In the genomic region with DNA sequence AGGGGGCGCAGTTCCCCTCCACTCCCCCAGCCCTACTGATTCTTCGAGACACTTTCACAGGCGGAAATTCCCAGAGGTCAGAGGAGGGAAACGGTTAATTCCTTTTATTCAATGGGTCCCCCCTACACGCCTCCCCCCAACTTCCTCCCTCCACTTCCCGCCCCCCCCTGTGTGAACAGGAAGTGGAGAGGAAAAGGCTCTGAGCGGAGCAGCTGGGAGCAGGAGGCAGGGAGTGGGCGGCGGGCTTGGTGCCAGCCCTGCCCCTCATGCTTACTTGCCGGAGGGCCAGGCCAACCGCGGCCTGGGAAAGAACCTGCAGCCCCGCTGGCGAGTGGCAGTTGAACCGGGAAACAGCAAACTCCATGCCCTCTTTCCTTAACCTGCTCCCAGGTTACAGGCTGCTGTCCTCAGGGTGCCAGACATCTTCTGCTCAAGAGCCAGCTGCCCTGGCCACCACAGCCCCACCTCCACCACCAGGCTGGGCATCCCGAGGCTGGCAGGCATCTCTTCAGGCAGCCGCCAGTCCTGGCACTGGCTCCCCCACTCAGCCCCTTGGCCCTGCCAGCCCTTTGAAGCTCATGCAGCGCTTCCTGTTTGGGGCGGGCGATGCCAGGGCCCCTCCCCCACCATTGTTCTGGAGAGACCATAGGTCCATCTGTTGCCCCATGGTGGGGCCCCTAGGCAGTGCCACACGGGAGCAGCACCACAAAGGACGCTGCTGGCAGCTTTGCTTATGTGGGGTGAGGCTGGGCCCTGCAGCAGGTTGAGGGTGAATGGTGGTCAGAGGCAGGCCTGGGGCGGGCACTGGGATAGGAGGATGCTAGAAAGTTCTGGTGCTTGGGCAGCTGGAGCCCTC, we compare ENCODE assay signal across 8 cellular contexts. TPM values are rescaled to one million over a fixed set of nuclear protein-coding genes. Genes with fewer than 3 reads are reported as not detected.
DNase-seq lines count a peak whose midpoint lies in the region; ATAC-seq and TF ChIP-seq lines count a peak whose summit lies in the region.

No MANE protein-coding gene starts in this region.

- peak overlapping the region; percentile 84 to 92 (median 91) for H3K27ac Mint-ChIP-seq in CD4-positive, alpha-beta memory T cell

- H3K9me3 ChIP-seq in CD4-positive, alpha-beta memory T cell (ENCODE audit: control insufficient read depth in 1 of 2, low read length in 2 of 2), result no peaks in the 10 kb centered on the region
- H3K9me3 ChIP-seq in left lung, result no peaks in the 10 kb centered on the region

- peaks cover 13% of the 10 kb centered on the region for H3K36me3 ChIP-seq in CD4-positive, alpha-beta memory T cell (ENCODE audit: insufficient read depth, low read length)
- peaks cover 0 to 18% of the 10 kb centered on the region in 2 donors for H3K36me3 ChIP-seq in left lung

- peak overlapping the region; percentile 61 to 67 for H3K4me3 ChIP-seq in CD4-positive, alpha-beta memory T cell (ENCODE audit: low read length in 2 of 2)
- H3K4me3 ChIP-seq in cardiac fibroblast (replicated peaks in 1 of 2; ENCODE audit: low read depth in 2 of 2, low read length in 2 of 2) (peak overlapping the region; percentile 40 to 43), left lung (peak overlapping the region; percentile 34)

- H3K27me3 ChIP-seq in CD4-positive, alpha-beta memory T cell (ENCODE audit: insufficient read depth, low read length), result no peaks in the 10 kb centered on the region
- H3K27me3 ChIP-seq in left lung, result no peaks in the 10 kb centered on the region

- peak; percentile 51 to 76 (median 64) for DNase-seq in CD4-positive, alpha-beta memory T cell
- DNase-seq in SW480 (ENCODE audit: low spot score), result peak; percentile 80
- DNase-seq in cardiac fibroblast (ENCODE audit: low read depth in 2 of 2), result peak in 1 of 2 donors; percentile 53
- DNase-seq in left lung, result peak in 1 of 2 donors; percentile 83
- DNase-seq in stimulated activated naive CD4-positive, alpha-beta T cell treated with Interleukin-2 at 50 U/mL for 16 hours (lab: John Stamatoyannopoulos, UW), result peak; percentile 44
- DNase-seq in ecto neural progenitor cell (ENCODE audit: low spot score), result no peak

- intact Hi-C loops in CD4-positive, alpha-beta memory T cell (cut with micrococcal nuclease), result loop anchor here (2.0 to 5.0 kb wide), 3 partner anchors 22 to 210 kb away; partner anchors contain the start of genes DLL4 and INO80
- intact Hi-C loops in left lung (cut with DNase I), result loop anchor here in 1 of 2 donors (5.0 kb wide), 1 partner anchor 115 kb away; no protein-coding TSS in a partner anchor

- TF ChIP-seq CTCF in cardiac fibroblast (IDR thresholded peaks at IDR 0.05; ENCODE audit: low read depth, low read length), result no peak
- TF ChIP-seq CTCF in left lung (IDR thresholded peaks at IDR 0.05), result no peak

- H3K36me3 Mint-ChIP-seq in CD4-positive, alpha-beta memory T cell, result peaks cover 12 to 17% of the 10 kb centered on the region in 2 donors

- peak overlapping the region; percentile 58 for H3K27ac ChIP-seq in CD4-positive, alpha-beta memory T cell (ENCODE audit: low read depth, low read length)
- peak overlapping the region; percentile 89 to 90 for H3K27ac ChIP-seq in left lung

- peaks cover 20% of the 10 kb centered on the region for H3K4me1 ChIP-seq in CD4-positive, alpha-beta memory T cell (ENCODE audit: insufficient read depth, low read length)
- H3K4me1 ChIP-seq in left lung, result peaks cover 32 to 89% of the 10 kb centered on the region in 2 donors

- no peaks in the 10 kb centered on the region for H3K9me3 Mint-ChIP-seq in CD4-positive, alpha-beta memory T cell

- CTCF ChIA-PET in CD4-positive, alpha-beta memory T cell (lab: Charles Lee; ENCODE audit: partially characterized antibody), result interaction anchor here (0.6 to 9.0 kb wide), 26 partner anchors 10 to 436 kb away, joined by 3 to 102 read pairs (median 4); partner anchors contain the start of genes CHP1, DLL4 and VPS18

- H3K27me3 Mint-ChIP-seq in CD4-positive, alpha-beta memory T cell, result no peaks in the 10 kb centered on the region

- POLR2A ChIA-PET in CD4-positive, alpha-beta memory T cell (lab: Charles Lee; ENCODE audit: partially characterized antibody), result interaction anchor here (0.6 to 3.8 kb wide), 10 partner anchors 9 to 426 kb away, joined by 3 to 37 read pairs (median 4); partner anchors contain the start of genes CHAC1, CHP1, DLL4 and EXD1

- H3K4me1 Mint-ChIP-seq in CD4-positive, alpha-beta memory T cell, result peaks cover 13 to 35% (median 24%) of the 10 kb centered on the region in 4 donors

- peak overlapping the region; percentile 81 to 88 (median 84) for H3K4me3 Mint-ChIP-seq in CD4-positive, alpha-beta memory T cell

- peak; percentile 4 for ATAC-seq in HG03196 (IDR thresholded peaks at IDR 0.05; ENCODE audit: unreplicated experiment)
- ATAC-seq in left lung, result peak; percentile 2
- no peak for ATAC-seq in HG03442 (IDR thresholded peaks at IDR 0.05; ENCODE audit: unreplicated experiment)

RNA-seq across cellular contexts. Expression of gene VPS18, which starts 12.9 kb away (rescaled TPM):
- total RNA-seq in CD4-positive, alpha-beta memory T cell, result 10 to 100 TPM; 18.4 to 20.3 TPM
- polyA plus RNA-seq in CD4-positive, alpha-beta memory T cell, result 10 to 100 TPM; 14.6 to 21.6 TPM
- 10 to 100 TPM; 26.3 to 29.0 TPM for total RNA-seq in left lung

RNA-seq across cellular contexts. Expression of gene DLL4, which starts 22.0 kb away (rescaled TPM):
- not detected for total RNA-seq in CD4-positive, alpha-beta memory T cell
- polyA plus RNA-seq in CD4-positive, alpha-beta memory T cell, result not detected
- total RNA-seq in left lung, result 10 to 100 TPM; 10.4 to 18.1 TPM

RNA-seq across cellular contexts. Expression of gene RHOV, which starts 33.1 kb away (rescaled TPM):
- total RNA-seq in CD4-positive, alpha-beta memory T cell, result not detected
- not detected for polyA plus RNA-seq in CD4-positive, alpha-beta memory T cell
- total RNA-seq in left lung, result 1 to 10 TPM in 1 of 2 donors, under 1 TPM in 1; 0.55 to 1.5 TPM

RNA-seq across cellular contexts. Expression of gene CHAC1, which starts 46.1 kb away (rescaled TPM):
- 1 to 10 TPM; 1.2 TPM for total RNA-seq in CD4-positive, alpha-beta memory T cell
- polyA plus RNA-seq in CD4-positive, alpha-beta memory T cell, result under 1 TPM; 0.24 to 0.43 TPM
- total RNA-seq in left lung, result 1 to 10 TPM; 3.5 to 5.8 TPM

Comparison
In these comparisons a context has a peak if more than half of its experiments do, and no peak if none do; other contexts are left out.
1. RNA of gene DLL4, which starts 22.0 kb away (total RNA-seq): 10.4 to 18.1 TPM in left lung; not detected in CD4-positive, alpha-beta memory T cell; every median in the first group is over 10 times any median in the second.
2. Peak in every context shown above with its lines, with median percentiles within 50 percentile points of each other: H3K4me3 ChIP-seq.